In genomic region chr19:13117772-13118423, GRCh38 we compare ENCODE assay signal across 8 cellular contexts. TPM values are rescaled to one million over a fixed set of nuclear protein-coding genes. Genes with fewer than 3 reads are reported as not detected.
DNase-seq lines count a peak whose midpoint lies in the region; ATAC-seq and TF ChIP-seq lines count a peak whose summit lies in the region.

Gene NACC1 (plus strand): TSS chr19:13118264. CDS start chr19:13135208, 16,944 bp downstream.

- peaks cover 36% of the 10 kb centered on the region for H3K4me1 ChIP-seq in ACC112 (ENCODE audit: control insufficient read depth, insufficient read depth, low read length, unreplicated experiment)
- H3K4me1 ChIP-seq in colonic mucosa = peaks cover 16% of the 10 kb centered on the region

- H3K27ac Mint-ChIP-seq in activated CD4-positive, alpha-beta T cell treated with anti-CD3 and anti-CD28 coated beads, Interleukin-2, amount 10 ng/mL, durations not matched to agents 24 days and 14 days = peak within 1 kb of the TSS; percentile 97

- H3K4me3 ChIP-seq in ACC112 (ENCODE audit: low read depth, low read length) (peak within 1 kb of the TSS; percentile 97), colonic mucosa (peak within 1 kb of the TSS; percentile 95)

- H3K4me1 Mint-ChIP-seq in activated CD4-positive, alpha-beta T cell treated with anti-CD3 and anti-CD28 coated beads, Interleukin-2, amount 10 ng/mL, durations not matched to agents 24 days and 14 days = peaks cover 39% of the 10 kb centered on the region

- no peaks in the 10 kb centered on the region for H3K9me3 ChIP-seq in colonic mucosa

- no peaks in the 10 kb centered on the region for H3K9me3 Mint-ChIP-seq in activated CD4-positive, alpha-beta T cell treated with anti-CD3 and anti-CD28 coated beads, Interleukin-2, amount 10 ng/mL, durations not matched to agents 24 days and 14 days

- H3K27me3 Mint-ChIP-seq in activated CD4-positive, alpha-beta T cell treated with anti-CD3 and anti-CD28 coated beads, Interleukin-2, amount 10 ng/mL, durations not matched to agents 24 days and 14 days = no peaks in the 10 kb centered on the region

- TF ChIP-seq CTCF in colonic mucosa (IDR thresholded peaks at IDR 0.05) = no peak

- peak within 1 kb of the TSS; percentile 85 for H2AFZ ChIP-seq in ACC112 (ENCODE audit: low read length, unreplicated experiment)

- peaks cover 57% of the 10 kb centered on the region for H3K79me2 ChIP-seq in ACC112 (ENCODE audit: control insufficient read depth, insufficient read depth, low read length, unreplicated experiment)

- H3K4me3 Mint-ChIP-seq in activated CD4-positive, alpha-beta T cell treated with anti-CD3 and anti-CD28 coated beads, Interleukin-2, amount 10 ng/mL, durations not matched to agents 24 days and 14 days = peak within 1 kb of the TSS; percentile 97

- peaks cover 37% of the 10 kb centered on the region for H3K36me3 Mint-ChIP-seq in activated CD4-positive, alpha-beta T cell treated with anti-CD3 and anti-CD28 coated beads, Interleukin-2, amount 10 ng/mL, durations not matched to agents 24 days and 14 days (ENCODE audit: low read depth)

- H3K27ac ChIP-seq in ACC112 (ENCODE audit: low read depth, low read length) (peak within 1 kb of the TSS; percentile 83), colonic mucosa (peak within 1 kb of the TSS; percentile 75)

- DNase-seq in NCI-H510A treated with DMSO at 0.1 percent for 48 hours (lab: John Stamatoyannopoulos, UW) (peak; percentile 86), colonic mucosa (peak; percentile 90), left kidney (ENCODE audit: low read depth, low spot score) (peak; percentile 97)
- peak; percentile 98 for DNase-seq in activated CD4-positive, alpha-beta T cell treated with anti-CD3 and anti-CD28 coated beads, Interleukin-2, amount 10 ng/mL, durations not matched to agents 24 days and 14 days
- peak; percentile 92 for DNase-seq in stimulated activated CD4-positive, alpha-beta T cell treated with anti-CD3 and anti-CD28 coated beads, Interleukin-1b, Interleukin-23, amount 100 ng/mL, for 48 hours

- ATAC-seq in GM18907 (IDR thresholded peaks at IDR 0.05; ENCODE audit: unreplicated experiment) (peak; percentile 66), HG03280 (IDR thresholded peaks at IDR 0.05; ENCODE audit: unreplicated experiment) (peak; percentile 70)

- H3K36me3 ChIP-seq in ACC112 (ENCODE audit: insufficient read depth, low read length) = no peaks in the 10 kb centered on the region
- no peaks in the 10 kb centered on the region for H3K36me3 ChIP-seq in colonic mucosa

- H3K27me3 ChIP-seq in ACC112 (ENCODE audit: insufficient read depth, low read length) = no peaks in the 10 kb centered on the region
- H3K27me3 ChIP-seq in colonic mucosa = no peaks in the 10 kb centered on the region

- H3K9ac ChIP-seq in colonic mucosa (ENCODE audit: low read depth in 2 of 2, low read length in 2 of 2) = peak within 1 kb of the TSS; percentile 70 to 73

- intact Hi-C loops in activated CD4-positive, alpha-beta T cell treated with anti-CD3 and anti-CD28 coated beads, Interleukin-2, amount 10 ng/mL, durations not matched to agents 24 days and 14 days (cut with micrococcal nuclease) = loop anchor here (1.0 kb wide), 2 partner anchors 14 to 32 kb away; partner anchors contain the start of genes IER2 and STX10
- intact Hi-C loops in colonic mucosa (cut with DNase I) = no loop called here

RNA-seq across cellular contexts. Expression of gene NACC1, which starts in this region (rescaled TPM):
- total RNA-seq in activated CD4-positive, alpha-beta T cell treated with anti-CD3 and anti-CD28 coated beads, Interleukin-2, amount 10 ng/mL, durations not matched to agents 24 days and 14 days = 118 and 121 TPM in 2 replicates
- total RNA-seq in colonic mucosa = 100 to 1,000 TPM in 1 of 2 donors, 10 to 100 TPM in 1; 56.7 to 119 TPM

Comparison
In these comparisons a context has a peak if more than half of its experiments do, and no peak if none do; other contexts are left out.
1. Peak in every context shown above with its lines: DNase-seq, ATAC-seq, H3K4me3 ChIP-seq and H3K27ac ChIP-seq.